ENCODE assay signal across 1 cellular context in the genomic region with DNA sequence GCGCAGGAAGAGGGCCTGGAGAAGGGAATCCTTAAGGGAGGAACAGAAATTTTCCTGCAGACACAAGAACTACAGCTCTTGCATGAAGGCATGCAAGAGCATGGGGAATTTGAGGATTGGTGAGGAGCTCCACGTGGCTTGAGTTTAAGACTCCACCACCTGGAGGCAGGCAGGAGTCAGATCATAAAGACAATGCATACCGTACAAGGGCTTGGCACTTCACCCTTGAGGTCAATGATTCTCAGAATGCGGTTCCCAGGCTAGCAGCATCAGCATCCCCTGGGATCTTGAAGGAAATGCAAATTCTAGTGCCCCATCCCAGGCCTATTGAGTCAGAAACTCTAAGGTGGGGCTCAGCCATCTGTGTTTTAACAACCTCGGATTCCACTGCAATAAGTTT.
TF ChIP-seq lines count a peak whose summit lies in the region.

No MANE protein-coding gene starts in this region.

TF ChIP-seq in GM23338, 12 proteins besides CTCF, POLR2A, EP300 and RAD21 (continued from another document):
- TF ChIP-seq CREB1 (CRISPR knock-in tag; IDR thresholded peaks at IDR 0.05; ENCODE audit: low read depth) (no peak), ZNF114 (CRISPR knock-in tag; IDR thresholded peaks at IDR 0.05) (no peak)
